ENCODE assay signal across 20 cellular contexts in the genomic region with DNA sequence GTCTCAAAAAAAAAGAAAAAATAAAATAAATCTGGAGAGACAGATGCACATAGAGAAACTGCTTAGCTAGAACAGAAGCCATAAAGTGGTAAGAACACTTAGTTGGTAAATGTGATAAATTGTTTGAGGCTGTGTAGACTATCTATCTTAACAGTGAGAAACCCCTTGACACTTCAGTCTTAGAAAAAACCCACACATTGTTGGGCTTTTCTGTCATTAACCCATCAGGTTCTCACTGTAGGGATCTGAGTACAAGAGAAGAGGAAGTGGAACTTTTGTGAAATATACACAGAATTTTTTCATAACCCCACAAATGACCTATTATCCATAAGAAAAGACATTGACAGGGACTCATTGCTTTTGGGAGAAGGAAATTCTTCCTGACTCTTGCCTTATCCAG. TPM values are rescaled to one million over a fixed set of nuclear protein-coding genes. Genes with fewer than 3 reads are reported as not detected.
A peak's percentile ranks its signal among the peaks of the same experiment; 100 is the strongest.
DNase-seq lines count a peak whose midpoint lies in the region; ATAC-seq and TF ChIP-seq lines count a peak whose summit lies in the region.
"Had no signal": no experiment of that assay in that cellular context is flagged by ENCODE, and none has a peak within 500 bp of the region (broad histone marks: within the 10 kb centered on the region; RNA-seq: fewer than 3 reads in every experiment).

No MANE protein-coding gene starts in this region.

- ATAC-seq in GM19372 (IDR thresholded peaks at IDR 0.05; ENCODE audit: low read depth, unreplicated experiment) (peak; percentile 67), HG02981 (IDR thresholded peaks at IDR 0.05; ENCODE audit: unreplicated experiment) (peak; percentile 67)
- ATAC-seq: T-cell had no signal

- H3K9ac ChIP-seq in endodermal cell (ENCODE audit: extremely low read depth, low read length, poor library complexity, severe bottlenecking), result no peak overlapping the region
- H3K9ac ChIP-seq: BLaER1 had no signal

- no peaks in the 10 kb centered on the region for H3K4me1 ChIP-seq in endodermal cell (ENCODE audit: control insufficient read depth, insufficient read depth, low read length)
- H3K4me1 ChIP-seq: BLaER1, thyroid gland had no signal

- H3K27me3 Mint-ChIP-seq in endodermal cell (ENCODE audit: insufficient read depth), result no peaks in the 10 kb centered on the region
- H3K27me3 Mint-ChIP-seq: T-cell had no signal

- no peak overlapping the region for H3K27ac ChIP-seq in endodermal cell (ENCODE audit: low read depth, low read length)
- H3K27ac ChIP-seq: BLaER1, thyroid gland had no signal

- H3K9me3 ChIP-seq in endodermal cell (ENCODE audit: control insufficient read depth, low read length), result peaks cover 11% of the 10 kb centered on the region
- H3K9me3 ChIP-seq: BLaER1, thyroid gland had no signal

- no peaks in the 10 kb centered on the region for H3K4me1 Mint-ChIP-seq in endodermal cell
- H3K4me1 Mint-ChIP-seq: immature natural killer cell, T-cell had no signal

- H3K36me3 Mint-ChIP-seq in endodermal cell (ENCODE audit: low read depth), result no peaks in the 10 kb centered on the region
- H3K36me3 Mint-ChIP-seq: immature natural killer cell, T-cell had no signal

- no peaks in the 10 kb centered on the region for H3K27me3 ChIP-seq in endodermal cell (ENCODE audit: control insufficient read depth, insufficient read depth, low read length, poor library complexity, severe bottlenecking)
- H3K27me3 ChIP-seq: BLaER1, thyroid gland had no signal

- peak; percentile 36 for DNase-seq in GM12865 (ENCODE audit: low read depth)
- peak; percentile 49 for DNase-seq in NAMALWA (ENCODE audit: low spot score)
- no peak for DNase-seq in T-helper 2 cell
- no peak for DNase-seq in nucleus accumbens (lab: John Stamatoyannopoulos, UW)
- no peak for DNase-seq in endodermal cell
- DNase-seq in NCI-H187 (lab: John Stamatoyannopoulos, UW), result no peak
- DNase-seq: aorta; effector memory CD4-positive, alpha-beta T cell; glutamatergic neuron; immature natural killer cell; NCI-H1930; NCI-H446; retina; stimulated activated CD4-positive, alpha-beta T cell treated with anti-CD3 and anti-CD28 coated beads, Interleukin-12 subunit alpha, Interleukin-12 subunit beta, amount 100 ng/mL, for 4 hours; T-cell; thyroid gland had no signal

- H3K4me3 ChIP-seq in GM12865 (ENCODE audit: low read depth, low read length) (no peak overlapping the region), endodermal cell (ENCODE audit: low read length) (no peak overlapping the region)
- H3K4me3 ChIP-seq: BLaER1, thyroid gland had no signal

- H3K27ac Mint-ChIP-seq in endodermal cell, result no peak overlapping the region
- H3K27ac Mint-ChIP-seq: immature natural killer cell, T-cell had no signal

- TF ChIP-seq CTCF in GM12865 (IDR thresholded peaks at IDR 0.05; ENCODE audit: insufficient read depth, low read depth, low read length, missing control alignments) (no peak), endodermal cell (conservative IDR thresholded peaks at IDR 0.05) (no peak)

- no peaks in the 10 kb centered on the region for H3K36me3 ChIP-seq in endodermal cell (ENCODE audit: control insufficient read depth, insufficient read depth, low read length)
- H3K36me3 ChIP-seq: BLaER1, thyroid gland had no signal

- H3K9me3 Mint-ChIP-seq in endodermal cell, result peaks cover 17% of the 10 kb centered on the region

- no peak overlapping the region for H3K4me3 Mint-ChIP-seq in endodermal cell
- H3K4me3 Mint-ChIP-seq: immature natural killer cell, T-cell had no signal

RNA-seq across cellular contexts. Expression of gene TP63, which starts 24.4 kb away (rescaled TPM):
- total RNA-seq in endodermal cell, result not detected
- 0.21 TPM for polyA plus RNA-seq in endodermal cell (2013, experiment 1 of 2)
- polyA plus RNA-seq in endodermal cell (2013, experiment 2 of 2), result 0.21 TPM
- total RNA-seq: fibroblast of lung had no signal
- polyA plus RNA-seq: immature natural killer cell had no signal

Comparison
In these comparisons a context has a peak if more than half of its experiments do, and no peak if none do; other contexts are left out.
1. DNase-seq: peak in GM12865 (single experiment) and NAMALWA (single experiment); none in T-helper 2 cell (0 of 5), nucleus accumbens (0 of 56), endodermal cell (single experiment) and NCI-H187 (0 of 2).